2 cellular contexts compared by ENCODE assay signal in genomic region chr12:113131556-113131955, GRCh38.
TF ChIP-seq lines count a peak whose summit lies in the region.

No MANE protein-coding gene starts in this region.

TF ChIP-seq in HEK293, 187 proteins besides CTCF, POLR2A, EP300 and RAD21:
- TF ChIP-seq ZNF114 (tag by site-specific recombination; IDR thresholded peaks at IDR 0.05) (no peak), GFI1B (tag by site-specific recombination; IDR thresholded peaks at IDR 0.05) (no peak), ZNF623 (tag by site-specific recombination; IDR thresholded peaks at IDR 0.05) (peak; percentile 98), MYNN (tag by site-specific recombination; IDR thresholded peaks at IDR 0.05; ENCODE audit: borderline replicate concordance) (peak; percentile 92)
TF ChIP-seq in HEK293: peak in this region for 2.

TF ChIP-seq in K562, 482 proteins besides CTCF, POLR2A, EP300 and RAD21:
- no peak for TF ChIP-seq HNRNPH1 (optimal IDR thresholded peaks at IDR 0.05; ENCODE audit: low read depth, low read length)
- no peak for TF ChIP-seq ZNF764 (CRISPR knock-in tag; IDR thresholded peaks at IDR 0.05; ENCODE audit: low read depth)
- TF ChIP-seq MEF2A (IDR thresholded peaks at IDR 0.05; ENCODE audit: control insufficient read depth, low read depth, low read length) = no peak
- no peak for TF ChIP-seq MGA (IDR thresholded peaks at IDR 0.05)
- TF ChIP-seq BCOR (IDR thresholded peaks at IDR 0.05) = 0 out of 2 replicates have a peak, but pooled peaks have one; percentile 39
- TF ChIP-seq SMARCA5 (IDR thresholded peaks at IDR 0.05) = peak; percentile 70; the same call in 1 of the 2 replicates
- no peak for TF ChIP-seq PREB (CRISPR knock-in tag; IDR thresholded peaks at IDR 0.05)
- no peak for TF ChIP-seq PHTF2 (CRISPR knock-in tag; IDR thresholded peaks at IDR 0.05)
- TF ChIP-seq ZNF12 (CRISPR knock-in tag; IDR thresholded peaks at IDR 0.05) = no peak
- no peak for TF ChIP-seq ZNF121 (CRISPR knock-in tag; conservative IDR thresholded peaks at IDR 0.05)
- TF ChIP-seq ZNF217 (CRISPR knock-in tag; IDR thresholded peaks at IDR 0.05) = no peak
- TF ChIP-seq ZBTB12 (CRISPR knock-in tag; IDR thresholded peaks at IDR 0.05) = no peak
- no peak for TF ChIP-seq ZNF124 (CRISPR knock-in tag; IDR thresholded peaks at IDR 0.05)
- TF ChIP-seq MLX (CRISPR knock-in tag; conservative IDR thresholded peaks at IDR 0.05) = no peak
- no peak for TF ChIP-seq MTA1 (IDR thresholded peaks at IDR 0.05; ENCODE audit: borderline replicate concordance)
- TF ChIP-seq ZFP36 (IDR thresholded peaks at IDR 0.05; ENCODE audit: low read depth, low read length, partially characterized antibody) = no peak
- TF ChIP-seq ATF7 (IDR thresholded peaks at IDR 0.05) = no peak
- no peak for TF ChIP-seq SMAD3 (CRISPR knock-in tag; conservative IDR thresholded peaks at IDR 0.05)
- TF ChIP-seq SMARCB1 (IDR thresholded peaks at IDR 0.05; ENCODE audit: insufficient read length, low read depth) = no peak
- TF ChIP-seq SAP30 (IDR thresholded peaks at IDR 0.05; ENCODE audit: borderline replicate concordance, insufficient read depth, low read depth, low read length, poor library complexity, severe bottlenecking) = no peak
- peak; percentile 44 for TF ChIP-seq RBM25 (IDR thresholded peaks at IDR 0.05; ENCODE audit: low read depth, low read length, severe bottlenecking)
- TF ChIP-seq KAT8 (IDR thresholded peaks at IDR 0.05; ENCODE audit: low read depth) = no peak
- no peak for TF ChIP-seq RBFOX2 (IDR thresholded peaks at IDR 0.05; ENCODE audit: low read depth, low read length)
- 0 out of 2 replicates have a peak, but pooled peaks have one; percentile 39 for TF ChIP-seq ATF3 (IDR thresholded peaks at IDR 0.05)
- TF ChIP-seq ATF3 (CRISPR knock-in tag; conservative IDR thresholded peaks at IDR 0.05) = no peak
- TF ChIP-seq ARID3A (IDR thresholded peaks at IDR 0.05; ENCODE audit: borderline replicate concordance, low read depth, low read length) = no peak
- TF ChIP-seq NFRKB (IDR thresholded peaks at IDR 0.05; ENCODE audit: low read depth) = no peak
- no peak for TF ChIP-seq MNT (conservative IDR thresholded peaks at IDR 0.05)
- TF ChIP-seq ZNF347 (CRISPR knock-in tag; IDR thresholded peaks at IDR 0.05; ENCODE audit: low read depth) = no peak
- TF ChIP-seq NCOA4 (IDR thresholded peaks at IDR 0.05; ENCODE audit: partially characterized antibody) = no peak
- no peak for TF ChIP-seq FOS (IDR thresholded peaks at IDR 0.05; ENCODE audit: extremely low read depth, insufficient read length)
- TF ChIP-seq STAT5A (IDR thresholded peaks at IDR 0.05; ENCODE audit: borderline replicate concordance, low read length) = no peak
- TF ChIP-seq CCAR2 (IDR thresholded peaks at IDR 0.05; ENCODE audit: low read depth, low read length) = no peak
- TF ChIP-seq KDM1A (IDR thresholded peaks at IDR 0.05) = peak in 1 of 2 experiments; percentile 50; a peak in 2 of 4 replicates
- no peak for TF ChIP-seq RB1 (IDR thresholded peaks at IDR 0.05; ENCODE audit: low read depth)
- TF ChIP-seq MYNN (IDR thresholded peaks at IDR 0.05) = peak; percentile 99
- peak; percentile 81 for TF ChIP-seq MYNN (CRISPR knock-in tag; IDR thresholded peaks at IDR 0.05)
- no peak for TF ChIP-seq ZNF143 (CRISPR knock-in tag; IDR thresholded peaks at IDR 0.05)
- no peak for TF ChIP-seq TEAD2 (tag; IDR thresholded peaks at IDR 0.05)
